In the genomic region with DNA sequence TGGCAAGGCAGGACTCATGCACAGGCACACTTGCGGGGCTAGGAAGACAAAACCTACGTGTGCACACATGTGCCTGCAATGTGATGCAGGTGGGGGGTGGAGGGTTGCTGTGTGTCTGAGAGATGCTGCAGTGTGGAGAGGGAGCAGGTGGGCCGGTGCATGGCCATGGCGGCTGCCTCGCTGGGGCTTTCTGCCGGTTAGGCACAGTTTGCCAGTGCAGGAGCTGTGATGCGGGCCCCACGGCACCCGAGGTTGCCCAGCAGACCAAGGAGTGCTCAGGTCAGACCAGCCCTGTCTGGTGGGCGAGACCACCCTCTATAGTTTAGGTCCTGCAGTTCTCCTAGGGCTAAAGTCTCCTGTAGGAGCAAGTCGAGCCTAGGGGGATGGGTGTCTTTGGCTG, we compare ENCODE assay signal across 26 cellular contexts. TPM values are rescaled to one million over a fixed set of nuclear protein-coding genes. Genes with fewer than 3 reads are reported as not detected.
"Had no signal": no experiment of that assay in that cellular context is flagged by ENCODE, and none has a peak within 500 bp of the region (broad histone marks: within the 10 kb centered on the region; RNA-seq: fewer than 3 reads in every experiment).

No MANE protein-coding gene starts in this region.

- H3K9me3 ChIP-seq: ascending aorta had no signal

- H3K4me3 Mint-ChIP-seq: activated CD4-positive, alpha-beta memory T cell treated with anti-CD3 and anti-CD28 coated beads, Interleukin-2, amount 10 ng/mL, durations not matched to agents 7 days and 5 days; activated CD4-positive, alpha-beta T cell treated with anti-CD3 and anti-CD28 coated beads for 36 hours; activated naive CD4-positive, alpha-beta T cell treated with anti-CD3 and anti-CD28 coated beads, Interleukin-2, amount 50 U/mL, for 24 hours; T-cell had no signal

- H3K36me3 Mint-ChIP-seq: activated naive CD4-positive, alpha-beta T cell treated with anti-CD3 and anti-CD28 coated beads, Interleukin-2, amount 50 U/mL, for 24 hours; T-cell had no signal

- H3K27ac Mint-ChIP-seq: activated CD4-positive, alpha-beta memory T cell treated with anti-CD3 and anti-CD28 coated beads, Interleukin-2, amount 10 ng/mL, durations not matched to agents 7 days and 5 days; activated CD4-positive, alpha-beta T cell treated with anti-CD3 and anti-CD28 coated beads for 36 hours; activated naive CD4-positive, alpha-beta T cell treated with anti-CD3 and anti-CD28 coated beads, Interleukin-2, amount 50 U/mL, for 24 hours; activated T-helper 2 cell treated with anti-CD3 and anti-CD28 coated beads, Interferon-gamma antibody, Interleukin-2, Interleukin-4, amounts not matched to agents 10 μg/mL and 5 μg/mL and 100 μg/mL, durations not matched to agents 14 hours and 24 hours and 36 hours; T-cell had no signal

- H3K9me3 Mint-ChIP-seq: activated naive CD4-positive, alpha-beta T cell treated with anti-CD3 and anti-CD28 coated beads, Interleukin-2, amount 50 U/mL, for 24 hours had no signal

- H3K4me1 ChIP-seq: ascending aorta, Peyer's patch had no signal

- H3K36me3 ChIP-seq: ascending aorta, Peyer's patch, WERI-Rb-1 had no signal

- H3K4me3 ChIP-seq: ascending aorta, body of pancreas, K562, Peyer's patch, SK-N-MC had no signal

- ATAC-seq: activated CD4-positive, alpha-beta T cell treated with anti-CD3 and anti-CD28 coated beads for 36 hours; body of pancreas; K562; T-cell had no signal

- H3K27ac ChIP-seq: ascending aorta, body of pancreas, Peyer's patch, SK-N-MC, WERI-Rb-1 had no signal

- H3K27me3 Mint-ChIP-seq: activated CD4-positive, alpha-beta memory T cell treated with anti-CD3 and anti-CD28 coated beads, Interleukin-2, amount 10 ng/mL, durations not matched to agents 7 days and 5 days had no signal

- H3K4me1 Mint-ChIP-seq: activated CD4-positive, alpha-beta memory T cell treated with anti-CD3 and anti-CD28 coated beads, Interleukin-2, amount 10 ng/mL, durations not matched to agents 7 days and 5 days; activated CD4-positive, alpha-beta T cell treated with anti-CD3 and anti-CD28 coated beads for 36 hours; activated naive CD4-positive, alpha-beta T cell treated with anti-CD3 and anti-CD28 coated beads, Interleukin-2, amount 50 U/mL, for 24 hours; T-cell had no signal

- DNase-seq: activated CD4-positive, alpha-beta memory T cell treated with anti-CD3 and anti-CD28 coated beads, Interleukin-2, amount 10 ng/mL, durations not matched to agents 7 days and 5 days; activated CD4-positive, alpha-beta T cell treated with anti-CD3 and anti-CD28 coated beads for 36 hours; activated CD4-positive, alpha-beta T cell treated with anti-CD3 and anti-CD28 coated beads, Interleukin-2, amount 50 U/mL, for 1 hour; activated gamma-delta T cell treated with Interleukin-2 at 50 U/mL for 16 hours; activated T-cell treated with anti-CD3 and anti-CD28 coated beads for 4 hours; activated T-cell treated with anti-CD3 and anti-CD28 coated beads, Interleukin-2, amount 50 U/mL, for 48 hours; body of pancreas; Karpas-422; MM.1S; NCI-H1105 treated with DMSO at 0.1 percent for 48 hours; NCI-H1436 treated with DMSO at 0.1 percent for 48 hours; NCI-H187; NCI-H2081; NCI-H510A treated with DMSO at 0.1 percent for 48 hours; NCI-H69; Peyer's patch; T-cell; T-helper 2 cell; T1000; WERI-Rb-1 had no signal

- FAIRE-seq: K562 had no signal

RNA-seq across cellular contexts. Expression of a gene that starts 4.4 kb away (rescaled TPM):
- total RNA-seq: activated CD4-positive, alpha-beta memory T cell treated with anti-CD3 and anti-CD28 coated beads, Interleukin-2, amount 10 ng/mL, durations not matched to agents 7 days and 5 days; activated CD4-positive, alpha-beta T cell treated with anti-CD3 and anti-CD28 coated beads for 36 hours; activated CD8-positive, alpha-beta memory T cell treated with anti-CD3 and anti-CD28 coated beads for 36 hours; activated T-helper 2 cell treated with anti-CD3 and anti-CD28 coated beads, Interferon-gamma antibody, Interleukin-2, Interleukin-4, amounts not matched to agents 10 μg/mL and 5 μg/mL and 100 μg/mL, durations not matched to agents 14 hours and 24 hours and 36 hours; ascending aorta; Peyer's patch had no signal

RNA-seq across cellular contexts. Expression of a gene that starts 41.2 kb away (rescaled TPM):
- total RNA-seq: activated CD4-positive, alpha-beta memory T cell treated with anti-CD3 and anti-CD28 coated beads, Interleukin-2, amount 10 ng/mL, durations not matched to agents 7 days and 5 days; activated CD4-positive, alpha-beta T cell treated with anti-CD3 and anti-CD28 coated beads for 36 hours; activated CD8-positive, alpha-beta memory T cell treated with anti-CD3 and anti-CD28 coated beads for 36 hours; activated T-helper 2 cell treated with anti-CD3 and anti-CD28 coated beads, Interferon-gamma antibody, Interleukin-2, Interleukin-4, amounts not matched to agents 10 μg/mL and 5 μg/mL and 100 μg/mL, durations not matched to agents 14 hours and 24 hours and 36 hours; ascending aorta; body of pancreas; Peyer's patch had no signal
